2 cellular contexts compared by ENCODE assay signal in the genomic region with DNA sequence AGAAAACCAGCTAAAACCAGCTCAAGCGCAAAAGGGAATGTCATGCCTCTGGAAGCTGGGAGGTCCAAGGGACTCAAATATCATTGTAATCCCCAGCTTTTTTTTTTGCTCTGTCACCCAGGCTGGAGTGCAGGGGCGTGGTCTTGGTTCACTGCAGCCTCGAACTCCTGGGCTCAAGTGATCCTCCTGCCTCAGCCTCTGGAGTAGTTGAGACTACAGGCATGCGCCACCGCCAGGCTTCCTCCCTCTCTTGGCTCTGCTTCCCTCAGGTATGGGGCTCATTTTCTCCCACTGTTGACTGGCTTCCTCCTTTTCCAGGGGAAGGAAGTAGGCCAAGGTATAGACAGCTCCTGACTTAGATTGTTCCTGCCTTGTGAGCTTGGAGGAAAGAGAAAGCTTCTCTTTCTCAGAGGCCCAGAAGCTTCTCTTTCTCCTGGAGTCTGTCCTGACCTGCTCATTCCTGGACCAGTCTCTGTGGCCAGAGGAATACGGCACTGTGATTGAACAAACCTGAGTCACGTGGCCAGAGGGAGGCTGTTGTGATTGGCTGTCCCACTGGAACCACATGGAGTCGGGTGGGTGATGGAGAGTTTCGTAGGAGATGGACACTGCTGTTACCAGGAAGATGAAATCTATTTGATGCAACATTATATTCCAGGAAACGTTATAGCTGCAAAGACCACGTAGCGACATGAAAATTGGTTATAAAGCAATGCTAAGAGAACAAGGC.
TF ChIP-seq lines count a peak whose summit lies in the region.

No MANE protein-coding gene starts in this region.

TF ChIP-seq in Ishikawa, 13 proteins besides CTCF, POLR2A, EP300 and RAD21:
- TF ChIP-seq, protein P1, sequence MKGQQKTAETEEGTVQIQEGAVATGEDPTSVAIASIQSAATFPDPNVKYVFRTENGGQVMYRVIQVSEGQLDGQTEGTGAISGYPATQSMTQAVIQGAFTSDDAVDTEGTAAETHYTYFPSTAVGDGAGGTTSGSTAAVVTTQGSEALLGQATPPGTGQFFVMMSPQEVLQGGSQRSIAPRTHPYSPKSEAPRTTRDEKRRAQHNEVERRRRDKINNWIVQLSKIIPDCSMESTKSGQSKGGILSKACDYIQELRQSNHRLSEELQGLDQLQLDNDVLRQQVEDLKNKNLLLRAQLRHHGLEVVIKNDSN (IDR thresholded peaks at IDR 0.05) = peak; percentile 85
- no peak for TF ChIP-seq TCF12 (IDR thresholded peaks at IDR 0.05; ENCODE audit: low read depth)

TF ChIP-seq in endothelial cell of umbilical vein, 7 proteins besides CTCF, POLR2A, EP300 and RAD21:
- TF ChIP-seq, protein P2, sequence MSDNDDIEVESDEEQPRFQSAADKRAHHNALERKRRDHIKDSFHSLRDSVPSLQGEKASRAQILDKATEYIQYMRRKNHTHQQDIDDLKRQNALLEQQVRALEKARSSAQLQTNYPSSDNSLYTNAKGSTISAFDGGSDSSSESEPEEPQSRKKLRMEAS (IDR thresholded peaks at IDR 0.05; ENCODE audit: insufficient read depth, insufficient read length) = no peak
- TF ChIP-seq JUN (IDR thresholded peaks at IDR 0.05; ENCODE audit: borderline replicate concordance, insufficient read depth, insufficient read length, low read depth) (no peak), MYC (IDR thresholded peaks at IDR 0.05; ENCODE audit: low read depth, low read length) (no peak), EZH2 (IDR thresholded peaks at IDR 0.05; ENCODE audit: borderline replicate concordance, low read depth, low read length, severe bottlenecking) (no peak), FOS (IDR thresholded peaks at IDR 0.05; ENCODE audit: borderline replicate concordance, insufficient read depth, low read length) (no peak), POLR2AphosphoS5 (IDR thresholded peaks at IDR 0.05; ENCODE audit: insufficient read depth, low read depth, low read length) (no peak), GATA2 (IDR thresholded peaks at IDR 0.05; ENCODE audit: insufficient read depth, insufficient read length, low read depth, low read length) (no peak)
